Comparison of ENCODE assay signal across 8 cellular contexts in genomic region chr1:84782311-84782771, GRCh38.
DNase-seq lines count a peak whose midpoint lies in the region; ATAC-seq and TF ChIP-seq lines count a peak whose summit lies in the region.

No MANE protein-coding gene starts in this region.

- TF ChIP-seq CTCF in fibroblast of lung (conservative IDR thresholded peaks at IDR 0.05 in 1 of 2, IDR thresholded peaks at IDR 0.05 in 1 of 2; ENCODE audit: low read depth in 1 of 2, low read length in 2 of 2) (peak; percentile 37 to 46), omental fat pad (IDR thresholded peaks at IDR 0.05) (no peak), upper lobe of left lung (IDR thresholded peaks at IDR 0.05) (peak in 5 of 6 experiments; percentile 38 to 61 (median 47))

- H3K9ac ChIP-seq in fibroblast of lung (ENCODE audit: insufficient read depth, low read length) = no peak overlapping the region

- ATAC-seq in Right ventricle myocardium inferior = peak; percentile 68
- peak; percentile 85 for ATAC-seq in HG03103 (IDR thresholded peaks at IDR 0.05; ENCODE audit: low read depth, unreplicated experiment)
- ATAC-seq in omental fat pad (ENCODE audit: low FRiP score) = no peak
- ATAC-seq in upper lobe of left lung (ENCODE audit: low FRiP score in 2 of 2) = peak in 1 of 2 donors; percentile 63

- H3K36me3 ChIP-seq in fibroblast of lung (ENCODE audit: control insufficient read depth, insufficient read depth, low read length) (no peaks in the 10 kb centered on the region), upper lobe of left lung (no peaks in the 10 kb centered on the region)

- no peaks in the 10 kb centered on the region for H4K20me1 ChIP-seq in fibroblast of lung (ENCODE audit: control insufficient read depth, extremely low read depth, insufficient read depth, low read length)

- H3K9me3 ChIP-seq in fibroblast of lung (ENCODE audit: control insufficient read depth, insufficient read depth, low read depth, low read length) = no peaks in the 10 kb centered on the region
- H3K9me3 ChIP-seq in upper lobe of left lung = no peaks in the 10 kb centered on the region

- no peaks in the 10 kb centered on the region for H3K27me3 ChIP-seq in fibroblast of lung (ENCODE audit: control insufficient read depth, insufficient read depth, low read length)
- H3K27me3 ChIP-seq in upper lobe of left lung = no peaks in the 10 kb centered on the region

- no peak for TF ChIP-seq POLR2A in upper lobe of left lung (IDR thresholded peaks at IDR 0.05)

- no peaks in the 10 kb centered on the region for H3K4me1 ChIP-seq in fibroblast of lung (ENCODE audit: control insufficient read depth, extremely low read depth, insufficient read depth, low read length)
- H3K4me1 ChIP-seq in upper lobe of left lung = peaks cover 0 to 9% (median 2%) of the 10 kb centered on the region in 4 donors

- H3K27ac ChIP-seq in fibroblast of lung (ENCODE audit: insufficient read depth, low read length) = no peak overlapping the region
- no peak overlapping the region for H3K27ac ChIP-seq in upper lobe of left lung

- H3K4me2 ChIP-seq in fibroblast of lung (ENCODE audit: extremely low read depth, insufficient read depth, low read length) = no peak overlapping the region

- intact Hi-C loops in Right ventricle myocardium inferior (cut with DNase I) = no loop called here
- intact Hi-C loops in cardiac septum (cut with DNase I) = loop anchor here (5.0 kb wide), 1 partner anchor 150 kb away; no protein-coding TSS in a partner anchor

- H3K79me2 ChIP-seq in fibroblast of lung (ENCODE audit: control insufficient read depth, insufficient read depth, low read length) = no peaks in the 10 kb centered on the region

- no peak for TF ChIP-seq EP300 in upper lobe of left lung (IDR thresholded peaks at IDR 0.05)

- DNase-seq in Right ventricle myocardium inferior (ENCODE audit: missing footprints) (peak; percentile 84), cardiac septum (ENCODE audit: low spot score) (no peak), NOMO-1 treated with dmso at 0.1 percent for 144 hours (lab: John Stamatoyannopoulos, UW; ENCODE audit: unreplicated experiment) (peak; percentile 69), activated T-cell treated with anti-CD3 and anti-CD28 coated beads for 1 hour (ENCODE audit: low read depth) (peak; percentile 72), fibroblast of lung (ENCODE audit: low read depth in 2 of 2) (peak; percentile 23 to 56), omental fat pad (ENCODE audit: low spot score) (peak; percentile 36), upper lobe of left lung (peak; percentile 67 to 85)

- 42 to 62% methylated on average over 12 to 13 of the region's 13 CpGs for WGBS in upper lobe of left lung, 2 donors

- H3K4me3 ChIP-seq in fibroblast of lung (replicated peaks in 1 of 4; ENCODE audit: control extremely low read depth in 1 of 4, insufficient read depth in 1 of 4, low read depth in 3 of 4, low read length in 4 of 4) (no peak overlapping the region), upper lobe of left lung (no peak overlapping the region)

- no peak overlapping the region for H2AFZ ChIP-seq in fibroblast of lung (ENCODE audit: low read length)

Comparison
In these comparisons a context has a peak if more than half of its experiments do, and no peak if none do; other contexts are left out.
1. CTCF ChIP-seq: peak in fibroblast of lung (2 of 2) and upper lobe of left lung (5 of 6); none in omental fat pad (0 of 3).